ENCODE assay signal across 7 cellular contexts in genomic region chr9:134306042-134306441, GRCh38. TPM values are rescaled to one million over a fixed set of nuclear protein-coding genes. Genes with fewer than 3 reads are reported as not detected.
DNase-seq lines count a peak whose midpoint lies in the region; FAIRE-seq and TF ChIP-seq lines count a peak whose summit lies in the region.
"Not testable (repeated sequence)": the region's sequence is repeated elsewhere in the genome, so short reads cannot be mapped to it uniquely, and the experiment has no call there.

No MANE protein-coding gene starts in this region.

- not testable (repeated sequence) for H3K36me3 Mint-ChIP-seq in astrocyte (ENCODE audit: low read depth, unreplicated experiment)

- H3K9ac ChIP-seq in BLaER1; astrocyte (ENCODE audit: low read length): not testable (repeated sequence)

- not testable (repeated sequence) for H3K4me3 Mint-ChIP-seq in astrocyte (ENCODE audit: unreplicated experiment)

- not testable (repeated sequence) for H3K9me3 Mint-ChIP-seq in astrocyte (ENCODE audit: unreplicated experiment)

- H3K4me2 ChIP-seq in BLaER1: peak overlapping the region; percentile 65
- H3K4me2 ChIP-seq in astrocyte (ENCODE audit: low read length): not testable (repeated sequence)

- H3K4me1 Mint-ChIP-seq in astrocyte (ENCODE audit: low read depth, unreplicated experiment): not testable (repeated sequence)

- H4K20me1 ChIP-seq in BLaER1; astrocyte (ENCODE audit: insufficient read depth, low read length): not testable (repeated sequence)

- POLR2A ChIA-PET in HEK293 (lab: Yijun Ruan, JAX): not testable (repeated sequence)

- not testable (repeated sequence) for H3K4me3 ChIP-seq in BLaER1; HEK293 (ENCODE audit: low read depth, low read length); astrocyte (ENCODE audit: insufficient read depth, low read depth, low read length); small intestine (ENCODE audit: low read depth in 1 of 2, low read length in 2 of 2)

- peaks cover 60% of the 10 kb centered on the region for H3K4me1 ChIP-seq in BLaER1
- not testable (repeated sequence) for H3K4me1 ChIP-seq in HEK293 (ENCODE audit: control insufficient read depth, insufficient read depth, low read length); astrocyte (ENCODE audit: insufficient read depth, low read length); small intestine (ENCODE audit: control insufficient read depth in 2 of 2, insufficient read depth in 1 of 2, low read depth in 1 of 2, low read length in 1 of 2)

- not testable (repeated sequence) for DNase-seq in GM12891 (ENCODE audit: insufficient read length, low spot score); astrocyte (ENCODE audit: low read depth); small intestine

- not testable (repeated sequence) for TF ChIP-seq POLR2A in GM12891 (IDR thresholded peaks at IDR 0.05; ENCODE audit: low read depth, low read length)

- not testable (repeated sequence) for H3K27ac ChIP-seq in BLaER1; HEK293 (ENCODE audit: extremely low read depth, low read depth, low read length); astrocyte (ENCODE audit: low read depth, low read length); small intestine (ENCODE audit: low read depth in 1 of 2, low read length in 1 of 2)

- not testable (repeated sequence) for H3K79me2 ChIP-seq in astrocyte (ENCODE audit: insufficient read depth, low read length)

- H3K27ac Mint-ChIP-seq in astrocyte (ENCODE audit: unreplicated experiment): not testable (repeated sequence)

- H3K36me3 ChIP-seq in BLaER1; HEK293 (ENCODE audit: control insufficient read depth in 2 of 2, insufficient read depth in 1 of 2, low read length in 2 of 2); astrocyte (ENCODE audit: insufficient read depth, low read length); small intestine (ENCODE audit: control insufficient read depth in 2 of 2, insufficient read depth in 2 of 2, low read length in 2 of 2): not testable (repeated sequence)

- TF ChIP-seq CTCF in HEK293 (tag by site-specific recombination; IDR thresholded peaks at IDR 0.05); astrocyte (IDR thresholded peaks at IDR 0.05; ENCODE audit: insufficient read depth, low read depth, low read length): not testable (repeated sequence)

- H3K9me3 ChIP-seq in BLaER1: peaks cover 13% of the 10 kb centered on the region
- not testable (repeated sequence) for H3K9me3 ChIP-seq in HEK293 (ENCODE audit: control insufficient read depth, insufficient read depth, low read depth, low read length); astrocyte (ENCODE audit: insufficient read depth, low read depth, low read length); small intestine (ENCODE audit: control insufficient read depth, low read depth)

- peak; percentile 54 for FAIRE-seq in GM12891 (lab: Jason Lieb, UNC)
- FAIRE-seq in astrocyte (lab: Jason Lieb, UNC): peak; percentile 69
- FAIRE-seq in colon (lab: Jason Lieb, UNC): peak; percentile 75
- FAIRE-seq in endometrium (lab: Jason Lieb, UNC): peak; percentile 26
- FAIRE-seq in small intestine (lab: Jason Lieb, UNC): peak; percentile 19

- H3K27me3 ChIP-seq in BLaER1; astrocyte (ENCODE audit: insufficient read depth, low read length); small intestine (ENCODE audit: control insufficient read depth in 2 of 2, insufficient read depth in 2 of 2, low read length in 2 of 2): not testable (repeated sequence)

- CTCF ChIA-PET in HEK293 (lab: Yijun Ruan, JAX): not testable (repeated sequence)

- H3K27me3 Mint-ChIP-seq in astrocyte (ENCODE audit: low read depth, unreplicated experiment): peaks cover 17% of the 10 kb centered on the region

- not testable (repeated sequence) for H2AFZ ChIP-seq in astrocyte (ENCODE audit: low read depth, low read length)

TF ChIP-seq in HEK293, 187 proteins besides CTCF, POLR2A, EP300 and RAD21:
- peak; percentile 83 for TF ChIP-seq ZNF513 (tag by site-specific recombination; IDR thresholded peaks at IDR 0.05)
TF ChIP-seq in HEK293: peak in this region for 1; not testable (repeated sequence) for 186.

RNA-seq across cellular contexts. Expression of gene RXRA, which starts 20.2 kb away (rescaled TPM):
- polyA plus RNA-seq in GM12891 (2012; ENCODE audit: low read depth, missing spikeins): 28.3 TPM
- total RNA-seq in astrocyte: 33.4 and 33.7 TPM in 2 replicates
- polyA plus RNA-seq in small intestine: 10 to 100 TPM; 30.8 to 48.3 (median 34.7) TPM
